In the genomic region with DNA sequence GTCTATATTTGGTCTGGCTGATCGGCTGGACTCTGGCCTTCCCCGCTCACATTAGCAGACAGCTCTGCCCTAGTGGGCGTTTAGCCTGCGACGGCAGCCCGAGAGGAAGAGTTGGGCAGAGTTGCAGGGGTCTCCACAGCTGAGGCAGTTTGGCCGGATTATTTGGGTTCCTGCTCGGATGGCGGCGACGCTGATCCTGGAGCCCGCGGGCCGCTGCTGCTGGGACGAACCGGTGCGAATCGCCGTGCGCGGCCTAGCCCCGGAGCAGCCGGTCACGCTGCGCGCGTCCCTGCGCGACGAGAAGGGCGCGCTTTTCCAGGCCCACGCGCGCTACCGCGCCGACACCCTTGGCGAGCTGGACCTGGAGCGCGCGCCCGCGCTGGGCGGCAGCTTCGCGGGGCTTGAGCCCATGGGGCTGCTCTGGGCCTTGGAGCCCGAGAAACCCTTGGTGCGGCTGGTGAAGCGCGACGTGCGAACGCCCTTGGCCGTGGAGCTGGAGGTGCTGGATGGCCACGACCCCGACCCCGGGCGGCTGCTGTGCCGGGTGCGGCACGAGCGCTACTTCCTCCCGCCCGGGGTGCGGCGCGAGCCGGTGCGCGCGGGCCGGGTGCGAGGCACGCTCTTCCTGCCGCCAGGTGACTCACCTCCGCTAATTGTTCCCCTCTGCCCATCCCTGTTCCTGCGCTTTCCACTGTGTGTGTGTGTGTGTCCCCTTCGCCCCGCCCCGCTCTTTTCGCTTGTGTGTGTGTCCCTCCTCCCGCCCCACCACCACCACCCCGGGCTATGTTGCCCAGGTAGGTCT, we compare ENCODE assay signal across 1 cellular context.
A peak's percentile ranks its signal among the peaks of the same experiment; 100 is the strongest.
TF ChIP-seq lines count a peak whose summit lies in the region.
"Not testable (repeated sequence)": the region's sequence is repeated elsewhere in the genome, so short reads cannot be mapped to it uniquely, and the experiment has no call there.

No MANE protein-coding gene starts in this region.

TF ChIP-seq in HepG2, 621 proteins besides CTCF, POLR2A, EP300 and RAD21 (continued from another document and continues in another):
- peak; percentile 83 for TF ChIP-seq SKI (IDR thresholded peaks at IDR 0.05; ENCODE audit: partially characterized antibody)
- peak; percentile 18; the same call in 1 of the 2 replicates for TF ChIP-seq GFI1 (CRISPR knock-in tag; IDR thresholded peaks at IDR 0.05; ENCODE audit: borderline replicate concordance)
- TF ChIP-seq ARID4A (CRISPR knock-in tag; IDR thresholded peaks at IDR 0.05; ENCODE audit: borderline replicate concordance): peak; percentile 74
- peak; percentile 75 for TF ChIP-seq GABPB1 (CRISPR knock-in tag; IDR thresholded peaks at IDR 0.05)
- TF ChIP-seq ZNF766 (CRISPR knock-in tag; IDR thresholded peaks at IDR 0.05; ENCODE audit: borderline replicate concordance): peak; percentile 75; the same call in 1 of the 2 replicates
- TF ChIP-seq CSRNP1 (CRISPR knock-in tag; IDR thresholded peaks at IDR 0.05): peak; percentile 68
- TF ChIP-seq, protein P1, sequence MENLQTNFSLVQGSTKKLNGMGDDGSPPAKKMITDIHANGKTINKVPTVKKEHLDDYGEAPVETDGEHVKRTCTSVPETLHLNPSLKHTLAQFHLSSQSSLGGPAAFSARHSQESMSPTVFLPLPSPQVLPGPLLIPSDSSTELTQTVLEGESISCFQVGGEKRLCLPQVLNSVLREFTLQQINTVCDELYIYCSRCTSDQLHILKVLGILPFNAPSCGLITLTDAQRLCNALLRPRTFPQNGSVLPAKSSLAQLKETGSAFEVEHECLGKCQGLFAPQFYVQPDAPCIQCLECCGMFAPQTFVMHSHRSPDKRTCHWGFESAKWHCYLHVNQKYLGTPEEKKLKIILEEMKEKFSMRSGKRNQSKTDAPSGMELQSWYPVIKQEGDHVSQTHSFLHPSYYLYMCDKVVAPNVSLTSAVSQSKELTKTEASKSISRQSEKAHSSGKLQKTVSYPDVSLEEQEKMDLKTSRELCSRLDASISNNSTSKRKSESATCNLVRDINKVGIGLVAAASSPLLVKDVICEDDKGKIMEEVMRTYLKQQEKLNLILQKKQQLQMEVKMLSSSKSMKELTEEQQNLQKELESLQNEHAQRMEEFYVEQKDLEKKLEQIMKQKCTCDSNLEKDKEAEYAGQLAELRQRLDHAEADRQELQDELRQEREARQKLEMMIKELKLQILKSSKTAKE (CRISPR knock-in tag; IDR thresholded peaks at IDR 0.05; ENCODE audit: borderline replicate concordance): 0 out of 2 replicates have a peak, but pooled peaks have one; percentile 19
- peak; percentile 81; the same call in 1 of the 2 replicates for TF ChIP-seq ZSCAN21 (CRISPR knock-in tag; IDR thresholded peaks at IDR 0.05; ENCODE audit: borderline replicate concordance)
- TF ChIP-seq SP1, TCF12 (IDR thresholded peaks at IDR 0.05): not testable (repeated sequence)
- TF ChIP-seq SP1 (CRISPR knock-in tag; IDR thresholded peaks at IDR 0.05): 0 out of 2 replicates have a peak, but pooled peaks have one; percentile 18
- peak; percentile 75 for TF ChIP-seq BHLHE40 (IDR thresholded peaks at IDR 0.05; ENCODE audit: low read length)
- 0 out of 2 replicates have a peak, but pooled peaks have one; percentile 41 for TF ChIP-seq ZNF747 (CRISPR knock-in tag; IDR thresholded peaks at IDR 0.05; ENCODE audit: borderline replicate concordance)
- TF ChIP-seq, protein P2, sequence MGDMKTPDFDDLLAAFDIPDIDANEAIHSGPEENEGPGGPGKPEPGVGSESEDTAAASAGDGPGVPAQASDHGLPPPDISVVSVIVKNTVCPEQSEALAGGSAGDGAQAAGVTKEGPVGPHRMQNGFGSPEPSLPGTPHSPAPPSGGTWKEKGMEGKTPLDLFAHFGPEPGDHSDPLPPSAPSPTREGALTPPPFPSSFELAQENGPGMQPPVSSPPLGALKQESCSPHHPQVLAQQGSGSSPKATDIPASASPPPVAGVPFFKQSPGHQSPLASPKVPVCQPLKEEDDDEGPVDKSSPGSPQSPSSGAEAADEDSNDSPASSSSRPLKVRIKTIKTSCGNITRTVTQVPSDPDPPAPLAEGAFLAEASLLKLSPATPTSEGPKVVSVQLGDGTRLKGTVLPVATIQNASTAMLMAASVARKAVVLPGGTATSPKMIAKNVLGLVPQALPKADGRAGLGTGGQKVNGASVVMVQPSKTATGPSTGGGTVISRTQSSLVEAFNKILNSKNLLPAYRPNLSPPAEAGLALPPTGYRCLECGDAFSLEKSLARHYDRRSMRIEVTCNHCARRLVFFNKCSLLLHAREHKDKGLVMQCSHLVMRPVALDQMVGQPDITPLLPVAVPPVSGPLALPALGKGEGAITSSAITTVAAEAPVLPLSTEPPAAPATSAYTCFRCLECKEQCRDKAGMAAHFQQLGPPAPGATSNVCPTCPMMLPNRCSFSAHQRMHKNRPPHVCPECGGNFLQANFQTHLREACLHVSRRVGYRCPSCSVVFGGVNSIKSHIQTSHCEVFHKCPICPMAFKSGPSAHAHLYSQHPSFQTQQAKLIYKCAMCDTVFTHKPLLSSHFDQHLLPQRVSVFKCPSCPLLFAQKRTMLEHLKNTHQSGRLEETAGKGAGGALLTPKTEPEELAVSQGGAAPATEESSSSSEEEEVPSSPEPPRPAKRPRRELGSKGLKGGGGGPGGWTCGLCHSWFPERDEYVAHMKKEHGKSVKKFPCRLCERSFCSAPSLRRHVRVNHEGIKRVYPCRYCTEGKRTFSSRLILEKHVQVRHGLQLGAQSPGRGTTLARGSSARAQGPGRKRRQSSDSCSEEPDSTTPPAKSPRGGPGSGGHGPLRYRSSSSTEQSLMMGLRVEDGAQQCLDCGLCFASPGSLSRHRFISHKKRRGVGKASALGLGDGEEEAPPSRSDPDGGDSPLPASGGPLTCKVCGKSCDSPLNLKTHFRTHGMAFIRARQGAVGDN (CRISPR knock-in tag; IDR thresholded peaks at IDR 0.05): peak; percentile 95
- 0 out of 2 replicates have a peak, but pooled peaks have one; percentile 28 for TF ChIP-seq MXD4 (CRISPR knock-in tag; IDR thresholded peaks at IDR 0.05)
- TF ChIP-seq, protein P3, sequence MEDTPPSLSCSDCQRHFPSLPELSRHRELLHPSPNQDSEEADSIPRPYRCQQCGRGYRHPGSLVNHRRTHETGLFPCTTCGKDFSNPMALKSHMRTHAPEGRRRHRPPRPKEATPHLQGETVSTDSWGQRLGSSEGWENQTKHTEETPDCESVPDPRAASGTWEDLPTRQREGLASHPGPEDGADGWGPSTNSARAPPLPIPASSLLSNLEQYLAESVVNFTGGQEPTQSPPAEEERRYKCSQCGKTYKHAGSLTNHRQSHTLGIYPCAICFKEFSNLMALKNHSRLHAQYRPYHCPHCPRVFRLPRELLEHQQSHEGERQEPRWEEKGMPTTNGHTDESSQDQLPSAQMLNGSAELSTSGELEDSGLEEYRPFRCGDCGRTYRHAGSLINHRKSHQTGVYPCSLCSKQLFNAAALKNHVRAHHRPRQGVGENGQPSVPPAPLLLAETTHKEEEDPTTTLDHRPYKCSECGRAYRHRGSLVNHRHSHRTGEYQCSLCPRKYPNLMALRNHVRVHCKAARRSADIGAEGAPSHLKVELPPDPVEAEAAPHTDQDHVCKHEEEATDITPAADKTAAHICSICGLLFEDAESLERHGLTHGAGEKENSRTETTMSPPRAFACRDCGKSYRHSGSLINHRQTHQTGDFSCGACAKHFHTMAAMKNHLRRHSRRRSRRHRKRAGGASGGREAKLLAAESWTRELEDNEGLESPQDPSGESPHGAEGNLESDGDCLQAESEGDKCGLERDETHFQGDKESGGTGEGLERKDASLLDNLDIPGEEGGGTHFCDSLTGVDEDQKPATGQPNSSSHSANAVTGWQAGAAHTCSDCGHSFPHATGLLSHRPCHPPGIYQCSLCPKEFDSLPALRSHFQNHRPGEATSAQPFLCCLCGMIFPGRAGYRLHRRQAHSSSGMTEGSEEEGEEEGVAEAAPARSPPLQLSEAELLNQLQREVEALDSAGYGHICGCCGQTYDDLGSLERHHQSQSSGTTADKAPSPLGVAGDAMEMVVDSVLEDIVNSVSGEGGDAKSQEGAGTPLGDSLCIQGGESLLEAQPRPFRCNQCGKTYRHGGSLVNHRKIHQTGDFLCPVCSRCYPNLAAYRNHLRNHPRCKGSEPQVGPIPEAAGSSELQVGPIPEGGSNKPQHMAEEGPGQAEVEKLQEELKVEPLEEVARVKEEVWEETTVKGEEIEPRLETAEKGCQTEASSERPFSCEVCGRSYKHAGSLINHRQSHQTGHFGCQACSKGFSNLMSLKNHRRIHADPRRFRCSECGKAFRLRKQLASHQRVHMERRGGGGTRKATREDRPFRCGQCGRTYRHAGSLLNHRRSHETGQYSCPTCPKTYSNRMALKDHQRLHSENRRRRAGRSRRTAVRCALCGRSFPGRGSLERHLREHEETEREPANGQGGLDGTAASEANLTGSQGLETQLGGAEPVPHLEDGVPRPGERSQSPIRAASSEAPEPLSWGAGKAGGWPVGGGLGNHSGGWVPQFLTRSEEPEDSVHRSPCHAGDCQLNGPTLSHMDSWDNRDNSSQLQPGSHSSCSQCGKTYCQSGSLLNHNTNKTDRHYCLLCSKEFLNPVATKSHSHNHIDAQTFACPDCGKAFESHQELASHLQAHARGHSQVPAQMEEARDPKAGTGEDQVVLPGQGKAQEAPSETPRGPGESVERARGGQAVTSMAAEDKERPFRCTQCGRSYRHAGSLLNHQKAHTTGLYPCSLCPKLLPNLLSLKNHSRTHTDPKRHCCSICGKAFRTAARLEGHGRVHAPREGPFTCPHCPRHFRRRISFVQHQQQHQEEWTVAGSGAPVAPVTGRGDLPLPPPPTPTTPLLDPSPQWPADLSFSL (CRISPR knock-in tag; IDR thresholded peaks at IDR 0.05): peak; percentile 73; the same call in 1 of the 2 replicates
- 0 out of 2 replicates have a peak, but pooled peaks have one; percentile 51 for TF ChIP-seq TCF12 (CRISPR knock-in tag; IDR thresholded peaks at IDR 0.05)
- TF ChIP-seq POLR2G (IDR thresholded peaks at IDR 0.05; ENCODE audit: low read depth, low read length): peak; percentile 66
- peak; percentile 58; the same call in 1 of the 2 replicates for TF ChIP-seq ZNF138 (CRISPR knock-in tag; IDR thresholded peaks at IDR 0.05; ENCODE audit: low read depth)
- TF ChIP-seq ZNF614 (CRISPR knock-in tag; IDR thresholded peaks at IDR 0.05; ENCODE audit: borderline replicate concordance): peak; percentile 7; the same call in 1 of the 2 replicates
- peak; percentile 77 for TF ChIP-seq ZSCAN31 (CRISPR knock-in tag; IDR thresholded peaks at IDR 0.05; ENCODE audit: low read depth)
- TF ChIP-seq TAF1 (CRISPR knock-in tag; IDR thresholded peaks at IDR 0.05): peak; percentile 73
- TF ChIP-seq ZNF777 (CRISPR knock-in tag; IDR thresholded peaks at IDR 0.05): peak; percentile 81
- TF ChIP-seq IRF9 (CRISPR knock-in tag; IDR thresholded peaks at IDR 0.05; ENCODE audit: borderline replicate concordance): 0 out of 2 replicates have a peak, but pooled peaks have one; percentile 56
- 0 out of 2 replicates have a peak, but pooled peaks have one; percentile 2 for TF ChIP-seq ZNF556 (CRISPR knock-in tag; IDR thresholded peaks at IDR 0.05; ENCODE audit: borderline replicate concordance)
- peak; percentile 79; the same call in 1 of the 2 replicates for TF ChIP-seq SRF (IDR thresholded peaks at IDR 0.05; ENCODE audit: low read depth, low read length)
